Comparison of ENCODE assay signal across 13 cellular contexts in the genomic region with DNA sequence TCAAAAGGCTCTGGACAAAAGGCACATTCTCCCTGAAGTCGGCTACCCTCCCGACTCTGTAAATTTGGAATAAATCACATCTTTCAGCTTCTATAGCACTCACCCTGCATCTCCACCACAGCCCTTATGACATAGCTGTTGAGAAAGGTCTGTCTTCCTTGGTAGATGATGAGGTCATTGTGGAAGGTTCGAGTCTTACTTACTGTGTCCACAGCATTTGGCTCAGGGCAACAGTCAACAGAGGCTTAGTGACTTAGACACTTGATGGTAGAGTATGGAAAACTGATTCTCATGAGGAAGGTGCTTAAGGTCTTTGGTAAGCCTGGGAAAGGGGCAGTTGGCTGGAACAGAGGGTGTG. TPM values are rescaled to one million over a fixed set of nuclear protein-coding genes. Genes with fewer than 3 reads are reported as not detected.
DNase-seq lines count a peak whose midpoint lies in the region; ATAC-seq and TF ChIP-seq lines count a peak whose summit lies in the region.
"Had no signal": no experiment of that assay in that cellular context is flagged by ENCODE, and none has a peak within 500 bp of the region (broad histone marks: within the 10 kb centered on the region; RNA-seq: fewer than 3 reads in every experiment).

No MANE protein-coding gene starts in this region.

- no peak overlapping the region for H4K8ac ChIP-seq in IMR-90 (ENCODE audit: low read depth in 2 of 2, low read length in 2 of 2)

- H3K4me1 ChIP-seq in CD4-positive, CD25-positive, alpha-beta regulatory T cell (ENCODE audit: control insufficient read depth, insufficient read depth, low read length, poor library complexity, severe bottlenecking): peaks cover 24% of the 10 kb centered on the region
- H3K4me1 ChIP-seq in IMR-90 (ENCODE audit: control insufficient read depth, insufficient read depth, low read length): peaks cover 6% of the 10 kb centered on the region
- H3K4me1 ChIP-seq in neural progenitor cell: peaks cover 21% of the 10 kb centered on the region
- H3K4me1 ChIP-seq: ascending aorta had no signal

- H3F3A ChIP-seq in neural progenitor cell (ENCODE audit: low read depth): peaks cover 16% of the 10 kb centered on the region

- BruUV-seq in IMR-90 (replicated peaks; lab: Mats Ljungman, UMichigan): no TSS peak

- H2BK20ac ChIP-seq in IMR-90 (ENCODE audit: low read depth, low read length): no peak overlapping the region

- no peak for ATAC-seq in CD4-positive, CD25-positive, alpha-beta regulatory T cell (ENCODE audit: low read depth in 2 of 2)
- no peak for ATAC-seq in IMR-90 (ENCODE audit: low read depth)
- no peak for ATAC-seq in GM18520 (IDR thresholded peaks at IDR 0.05; ENCODE audit: unreplicated experiment)
- ATAC-seq in GM18519 (IDR thresholded peaks at IDR 0.05; ENCODE audit: low FRiP score, unreplicated experiment): no peak

- TF ChIP-seq CTCF in IMR-90 (conservative IDR thresholded peaks at IDR 0.05; ENCODE audit: low read depth, low read length) (no peak), neural progenitor cell (IDR thresholded peaks at IDR 0.05) (no peak), GM13977 (IDR thresholded peaks at IDR 0.05; ENCODE audit: extremely low read depth, insufficient read depth, missing control alignments) (no peak)

- peaks cover 22% of the 10 kb centered on the region for H3K36me3 Mint-ChIP-seq in CD4-positive, CD25-positive, alpha-beta regulatory T cell
- peaks cover 54% of the 10 kb centered on the region for H3K36me3 Mint-ChIP-seq in dendritic cell treated with granulocyte-macrophage colony-stimulating factor and Interleukin-4, amounts not matched to agents 40 ng/mL and 50 ng/mL, for 4 days (ENCODE audit: low read depth)
- H3K36me3 Mint-ChIP-seq in neural progenitor cell: no peaks in the 10 kb centered on the region

- H3K4me2 ChIP-seq in IMR-90 (ENCODE audit: low read depth, low read length): no peak overlapping the region
- no peak overlapping the region for H3K4me2 ChIP-seq in neural progenitor cell
- H3K4me2 ChIP-seq: hepatocyte had no signal

- peaks cover 8% of the 10 kb centered on the region for H3K79me2 ChIP-seq in neural progenitor cell (ENCODE audit: low read depth)

- WGBS in IMR-90 (ENCODE audit: extremely low coverage in 2 of 2, insufficient read length in 1 of 2), 2 experiments: no CpG with 5 or more reads among the region's 3 CpGs

- H2AFZ ChIP-seq in IMR-90 (replicated peaks; ENCODE audit: low read length, poor library complexity) (no peak overlapping the region), neural progenitor cell (replicated peaks) (no peak overlapping the region)
- H2AFZ ChIP-seq: hepatocyte had no signal

- no peak overlapping the region for H2AK5ac ChIP-seq in IMR-90 (ENCODE audit: low read depth, low read length)

- CTCF ChIA-PET in IMR-90 (lab: Yijun Ruan, JAX): no interaction called here

- intact Hi-C loops in IMR-90 (cut with micrococcal nuclease): no loop called here
- intact Hi-C loops in dendritic cell treated with granulocyte-macrophage colony-stimulating factor and Interleukin-4, amounts not matched to agents 40 ng/mL and 50 ng/mL, for 4 days (cut with micrococcal nuclease): loop anchor here (10.0 kb wide), 1 partner anchor 91 kb away; no protein-coding TSS in a partner anchor

- TF ChIP-seq POLR2A in IMR-90 (IDR thresholded peaks at IDR 0.05; ENCODE audit: low read depth, low read length): no peak

- no peaks in the 10 kb centered on the region for H3K27me3 ChIP-seq in CD4-positive, CD25-positive, alpha-beta regulatory T cell (ENCODE audit: control insufficient read depth, insufficient read depth, low read length)
- H3K27me3 ChIP-seq in IMR-90 (ENCODE audit: control insufficient read depth, insufficient read depth, low read length) (no peaks in the 10 kb centered on the region), neural progenitor cell (no peaks in the 10 kb centered on the region)
- H3K27me3 ChIP-seq: ascending aorta, hepatocyte, transverse colon had no signal

- TF ChIP-seq RAD21 in IMR-90 (IDR thresholded peaks at IDR 0.05; ENCODE audit: low read length): no peak

- H4K20me1 ChIP-seq in IMR-90 (ENCODE audit: insufficient read depth, low read length): peaks cover 6% of the 10 kb centered on the region
- H4K20me1 ChIP-seq in neural progenitor cell (ENCODE audit: low read depth): peaks cover 10% of the 10 kb centered on the region

- in situ Hi-C loops in IMR-90 (cut with MboI; ENCODE audit: low sequenced_read_pairs) (no loop called here), GM13977 (cut with MboI; ENCODE audit: low pct_unique_long_range_greater_than_20kb, low sequenced_read_pairs, unreplicated experiment) (no loop called here)

- H4K5ac ChIP-seq in IMR-90 (ENCODE audit: low read depth, low read length): no peak overlapping the region

- no peak overlapping the region for H3K9ac ChIP-seq in IMR-90 (ENCODE audit: low read depth, low read length)
- no peak overlapping the region for H3K9ac ChIP-seq in neural progenitor cell

- no peak overlapping the region for H2AK9ac ChIP-seq in IMR-90 (replicated peaks; ENCODE audit: low read depth, low read length, poor library complexity)

- H3K4ac ChIP-seq in IMR-90 (ENCODE audit: low read depth, low read length): no peak overlapping the region

- DNase-seq in CD4-positive, CD25-positive, alpha-beta regulatory T cell: no peak
- peak; percentile 40 for DNase-seq in IMR-90
- DNase-seq in neural progenitor cell (ENCODE audit: low spot score): no peak
- no peak for DNase-seq in GM13977 (ENCODE audit: low spot score)
- DNase-seq: activated CD4-positive, alpha-beta T cell treated with anti-CD3 and anti-CD28 coated beads, Interleukin-2, amount 50 U/mL, for 1 hour; KBM-7; small intestine; transverse colon had no signal

- peak overlapping the region; percentile 27 to 90 (median 81) for H3K27ac Mint-ChIP-seq in CD4-positive, CD25-positive, alpha-beta regulatory T cell
- H3K27ac Mint-ChIP-seq in dendritic cell treated with granulocyte-macrophage colony-stimulating factor and Interleukin-4, amounts not matched to agents 40 ng/mL and 50 ng/mL, for 4 days: peak overlapping the region; percentile 92
- peak overlapping the region; percentile 6 for H3K27ac Mint-ChIP-seq in neural progenitor cell

- H4K91ac ChIP-seq in IMR-90 (ENCODE audit: insufficient read depth, low read depth, low read length): no peak overlapping the region

- dilution Hi-C loops in IMR-90 (cut with HindIII; ENCODE audit: low sequenced_read_pairs, unreplicated experiment): no loop called here

- no peak overlapping the region for H2BK15ac ChIP-seq in IMR-90 (ENCODE audit: low read depth, low read length)

- peaks cover 10% of the 10 kb centered on the region for H3K9me1 ChIP-seq in IMR-90 (ENCODE audit: insufficient read depth, low read length)

- no peak overlapping the region for H3K4me3 ChIP-seq in CD4-positive, CD25-positive, alpha-beta regulatory T cell (ENCODE audit: low read depth, low read length)
- H3K4me3 ChIP-seq in IMR-90 (ENCODE audit: insufficient read depth, low read depth, low read length) (no peak overlapping the region), neural progenitor cell (no peak overlapping the region)
- H3K4me3 ChIP-seq: ascending aorta, hepatocyte, transverse colon had no signal

- H3K27ac ChIP-seq in CD4-positive, CD25-positive, alpha-beta regulatory T cell (ENCODE audit: insufficient read depth, low read length, poor library complexity, severe bottlenecking): no peak overlapping the region
- H3K27ac ChIP-seq in IMR-90 (ENCODE audit: insufficient read depth, low read length): no peak overlapping the region
- no peak overlapping the region for H3K27ac ChIP-seq in neural progenitor cell
- H3K27ac ChIP-seq: ascending aorta, hepatocyte, transverse colon had no signal

- no peak overlapping the region for H3K56ac ChIP-seq in IMR-90 (ENCODE audit: extremely low read depth, insufficient read depth, low read length)

- H3K27me3 Mint-ChIP-seq in CD4-positive, CD25-positive, alpha-beta regulatory T cell: no peaks in the 10 kb centered on the region
- no peaks in the 10 kb centered on the region for H3K27me3 Mint-ChIP-seq in dendritic cell treated with granulocyte-macrophage colony-stimulating factor and Interleukin-4, amounts not matched to agents 40 ng/mL and 50 ng/mL, for 4 days
- H3K27me3 Mint-ChIP-seq in neural progenitor cell (ENCODE audit: insufficient read depth, low read depth): peaks cover 2% of the 10 kb centered on the region

- H3K23ac ChIP-seq in IMR-90 (ENCODE audit: low read depth, low read length): no peak overlapping the region

- H3K4me1 Mint-ChIP-seq in CD4-positive, CD25-positive, alpha-beta regulatory T cell: peaks cover 11 to 76% (median 50%) of the 10 kb centered on the region in 4 donors
- peaks cover 90% of the 10 kb centered on the region for H3K4me1 Mint-ChIP-seq in dendritic cell treated with granulocyte-macrophage colony-stimulating factor and Interleukin-4, amounts not matched to agents 40 ng/mL and 50 ng/mL, for 4 days (ENCODE audit: low read depth)
- peaks cover 35% of the 10 kb centered on the region for H3K4me1 Mint-ChIP-seq in neural progenitor cell

- H3K79me1 ChIP-seq in IMR-90 (ENCODE audit: low read depth in 1 of 2, low read length in 2 of 2): peaks cover 27 to 67% of the 10 kb centered on the region in 2 experiments

- no peak overlapping the region for H2BK120ac ChIP-seq in IMR-90 (ENCODE audit: low read depth, low read length)

- H3K14ac ChIP-seq in IMR-90 (replicated peaks; ENCODE audit: low read depth, low read length): no peak overlapping the region; the same call in 1 of the 2 replicates

- H3K18ac ChIP-seq in IMR-90 (ENCODE audit: low read depth, low read length): no peak overlapping the region

- POLR2A ChIA-PET in IMR-90 (lab: Charles Lee; ENCODE audit: unreplicated experiment): no interaction called here

- H3K36me3 ChIP-seq in CD4-positive, CD25-positive, alpha-beta regulatory T cell (ENCODE audit: control insufficient read depth, insufficient read depth, low read length): peaks cover 5% of the 10 kb centered on the region
- no peaks in the 10 kb centered on the region for H3K36me3 ChIP-seq in IMR-90 (ENCODE audit: control insufficient read depth, insufficient read depth, low read length)
- no peaks in the 10 kb centered on the region for H3K36me3 ChIP-seq in neural progenitor cell
- H3K36me3 ChIP-seq: ascending aorta, transverse colon had no signal

- peak overlapping the region in 1 of 4 donors; percentile 30 for H3K4me3 Mint-ChIP-seq in CD4-positive, CD25-positive, alpha-beta regulatory T cell
- H3K4me3 Mint-ChIP-seq in dendritic cell treated with granulocyte-macrophage colony-stimulating factor and Interleukin-4, amounts not matched to agents 40 ng/mL and 50 ng/mL, for 4 days: no peak overlapping the region
- H3K4me3 Mint-ChIP-seq in neural progenitor cell: no peak overlapping the region

- H2BK5ac ChIP-seq in IMR-90 (ENCODE audit: low read depth, low read length, poor library complexity, severe bottlenecking): no peak overlapping the region

- H3K9me3 ChIP-seq in CD4-positive, CD25-positive, alpha-beta regulatory T cell (ENCODE audit: control insufficient read depth in 2 of 2, low read length in 2 of 2): no peaks in the 10 kb centered on the region
- H3K9me3 ChIP-seq in IMR-90 (ENCODE audit: control insufficient read depth, insufficient read depth, low read length): no peaks in the 10 kb centered on the region
- H3K9me3 ChIP-seq in neural progenitor cell (ENCODE audit: low read depth): no peaks in the 10 kb centered on the region
- H3K9me3 ChIP-seq: ascending aorta, transverse colon had no signal

- H3K9me3 Mint-ChIP-seq in CD4-positive, CD25-positive, alpha-beta regulatory T cell: peaks cover 0 to 1% (median 0%) of the 10 kb centered on the region in 7 donors
- H3K9me3 Mint-ChIP-seq in dendritic cell treated with granulocyte-macrophage colony-stimulating factor and Interleukin-4, amounts not matched to agents 40 ng/mL and 50 ng/mL, for 4 days: no peaks in the 10 kb centered on the region
- H3K9me3 Mint-ChIP-seq in neural progenitor cell: no peaks in the 10 kb centered on the region

RNA-seq across cellular contexts. Expression of a gene that starts 45.6 kb away (rescaled TPM):
- 81.8 TPM for total RNA-seq in CD4-positive, CD25-positive, alpha-beta regulatory T cell
- polyA plus RNA-seq in CD4-positive, CD25-positive, alpha-beta regulatory T cell: 10 to 100 TPM; 13.8 to 20.2 (median 16.9) TPM
- total RNA-seq in IMR-90 (2012; rRNA removed): 13.6 and 14.9 TPM in 2 replicates
- 5.3 and 5.6 TPM in 2 replicates for polyA plus RNA-seq in IMR-90 (2012; rRNA removed)
- polyA plus RNA-seq in IMR-90 (2012; cell fraction: cytosol; rRNA removed): 2.2 and 2.4 TPM in 2 replicates
- 3.4 and 6.7 TPM in 2 replicates for polyA plus RNA-seq in IMR-90 (2012; cell fraction: nucleus; rRNA removed; ENCODE audit: low replicate concordance)
- 17.3 and 28.0 TPM in 2 replicates for total RNA-seq in neural progenitor cell (ENCODE audit: low replicate concordance)

Comparison
In these comparisons a context has a peak if more than half of its experiments do, and no peak if none do; other contexts are left out.
1. H3K27ac Mint-ChIP-seq: peak in every context shown above with its lines; median percentile 92 in dendritic cell treated with granulocyte-macrophage colony-stimulating factor and Interleukin-4, amounts not matched to agents 40 ng/mL and 50 ng/mL, for 4 days; 81 in CD4-positive, CD25-positive, alpha-beta regulatory T cell; 6 in neural progenitor cell.